Comparison of ENCODE assay signal across 14 cellular contexts in the genomic region with DNA sequence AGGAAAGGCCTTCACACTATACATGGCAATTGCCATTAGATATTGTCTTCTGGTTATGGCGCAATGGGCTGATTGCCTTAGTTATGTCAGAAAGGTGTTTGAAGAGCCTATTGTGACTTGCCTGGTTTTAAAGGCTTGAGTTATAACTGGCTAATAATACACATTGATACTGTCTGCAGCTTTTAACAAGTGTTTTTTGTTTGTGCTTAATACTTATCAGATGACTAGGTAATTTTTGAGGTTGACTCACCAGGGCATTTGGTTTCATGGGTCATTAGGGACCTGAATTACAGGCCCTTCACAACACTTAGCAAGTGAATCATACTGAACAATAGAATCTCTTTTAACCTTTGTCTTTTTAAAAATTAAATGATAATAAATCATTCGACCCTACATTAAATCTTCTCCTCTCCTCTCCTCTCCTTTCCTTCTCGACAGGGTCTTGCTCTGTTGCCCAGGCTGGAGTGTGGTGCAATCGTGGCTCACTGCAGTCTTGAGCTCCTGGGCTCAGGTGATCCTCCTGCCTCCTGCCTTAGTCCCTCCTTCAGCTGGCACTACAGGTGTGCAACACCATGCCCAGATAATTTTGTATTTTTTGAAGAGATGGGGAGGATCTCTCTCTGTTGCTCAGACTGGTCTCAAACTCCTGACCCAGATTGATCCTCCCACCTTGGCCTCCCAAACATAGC.
DNase-seq lines count a peak whose midpoint lies in the region; ATAC-seq and TF ChIP-seq lines count a peak whose summit lies in the region.
"Had no signal": no experiment of that assay in that cellular context is flagged by ENCODE, and none has a peak within 500 bp of the region (broad histone marks: within the 10 kb centered on the region; RNA-seq: fewer than 3 reads in every experiment).

No MANE protein-coding gene starts in this region.

- peak; percentile 56 for DNase-seq in MCF 10A (ENCODE audit: unreplicated experiment)
- DNase-seq in breast epithelium (ENCODE audit: low spot score in 2 of 2), result no peak
- peak; percentile 85 for DNase-seq in SW480 (ENCODE audit: low spot score)
- peak; percentile 88 to 93 for DNase-seq in foreskin fibroblast
- DNase-seq in heart left ventricle, result no peak
- DNase-seq in midbrain (lab: John Stamatoyannopoulos, UW), result no peak
- DNase-seq in activated CD8-positive, alpha-beta T cell treated with anti-CD3 and anti-CD28 coated beads, Interleukin-2, amount 10 ng/mL, durations not matched to agents 7 days and 5 days, result no peak
- DNase-seq: activated CD8-positive, alpha-beta T cell treated with anti-CD3 and anti-CD28 coated beads for 36 hours; C1 segment of cervical spinal cord; natural killer cell; NCI-H1105 treated with DMSO at 0.1 percent for 48 hours; SHP77 treated with DMSO at 0.1 percent for 48 hours; uterus had no signal

- no peak overlapping the region for H3K27ac ChIP-seq in breast epithelium
- no peak overlapping the region for H3K27ac ChIP-seq in heart left ventricle

- ATAC-seq in heart left ventricle, result no peak
- no peak for ATAC-seq in HG02852 (IDR thresholded peaks at IDR 0.05; ENCODE audit: unreplicated experiment)
- no peak for ATAC-seq in activated CD8-positive, alpha-beta T cell treated with anti-CD3 and anti-CD28 coated beads, Interleukin-2, amount 10 ng/mL, durations not matched to agents 7 days and 5 days
- ATAC-seq: activated CD8-positive, alpha-beta T cell treated with anti-CD3 and anti-CD28 coated beads for 36 hours; natural killer cell had no signal

- H3K4me3 Mint-ChIP-seq in MCF 10A (ENCODE audit: unreplicated experiment), result no peak overlapping the region
- H3K4me3 Mint-ChIP-seq in activated CD8-positive, alpha-beta T cell treated with anti-CD3 and anti-CD28 coated beads, Interleukin-2, amount 10 ng/mL, durations not matched to agents 7 days and 5 days, result no peak overlapping the region
- H3K4me3 Mint-ChIP-seq: activated CD8-positive, alpha-beta T cell treated with anti-CD3 and anti-CD28 coated beads for 36 hours; natural killer cell had no signal

- BruUV-seq in MCF 10A (replicated peaks; lab: Mats Ljungman, UMichigan), result no TSS peak

- H3K27me3 ChIP-seq in breast epithelium, result no peaks in the 10 kb centered on the region
- H3K27me3 ChIP-seq in heart left ventricle, result no peaks in the 10 kb centered on the region
- H3K27me3 ChIP-seq: uterus had no signal

- H3K27ac Mint-ChIP-seq in MCF 10A (ENCODE audit: low read depth, unreplicated experiment), result no peak overlapping the region
- H3K27ac Mint-ChIP-seq in activated CD8-positive, alpha-beta T cell treated with anti-CD3 and anti-CD28 coated beads, Interleukin-2, amount 10 ng/mL, durations not matched to agents 7 days and 5 days, result no peak overlapping the region
- H3K27ac Mint-ChIP-seq: activated CD8-positive, alpha-beta T cell treated with anti-CD3 and anti-CD28 coated beads for 36 hours; natural killer cell had no signal

- POLR2A ChIA-PET in MCF 10A (lab: Yijun Ruan, JAX), result no interaction called here
- POLR2A ChIA-PET in activated CD8-positive, alpha-beta T cell treated with anti-CD3 and anti-CD28 coated beads, Interleukin-2, amount 10 ng/mL, durations not matched to agents 7 days and 5 days (lab: Charles Lee), result no interaction called here

- no peaks in the 10 kb centered on the region for H3K4me1 ChIP-seq in breast epithelium
- peaks cover 0 to 8% (median 1%) of the 10 kb centered on the region in 12 donors for H3K4me1 ChIP-seq in heart left ventricle

- TF ChIP-seq POLR2A in breast epithelium (IDR thresholded peaks at IDR 0.05) (no peak), heart left ventricle (IDR thresholded peaks at IDR 0.05) (no peak)

- CTCF ChIA-PET in MCF 10A (lab: Yijun Ruan, JAX), result interaction anchor here (0.6 kb wide), 1 partner anchor 140 kb away, joined by 3 read pairs; no protein-coding TSS in a partner anchor
- CTCF ChIA-PET in activated CD8-positive, alpha-beta T cell treated with anti-CD3 and anti-CD28 coated beads, Interleukin-2, amount 10 ng/mL, durations not matched to agents 7 days and 5 days (lab: Charles Lee), result no interaction called here

- peaks cover 31% of the 10 kb centered on the region for H3K4me1 Mint-ChIP-seq in MCF 10A (ENCODE audit: insufficient read depth, unreplicated experiment)
- H3K4me1 Mint-ChIP-seq in activated CD8-positive, alpha-beta T cell treated with anti-CD3 and anti-CD28 coated beads, Interleukin-2, amount 10 ng/mL, durations not matched to agents 7 days and 5 days (ENCODE audit: low read depth), result no peaks in the 10 kb centered on the region
- H3K4me1 Mint-ChIP-seq: natural killer cell had no signal

- H3K4me3 ChIP-seq in breast epithelium (no peak overlapping the region), foreskin fibroblast (ENCODE audit: low read depth in 1 of 2, low read length in 2 of 2) (no peak overlapping the region), heart left ventricle (no peak overlapping the region)
- H3K4me3 ChIP-seq: uterus had no signal

- H3K36me3 ChIP-seq in breast epithelium (no peaks in the 10 kb centered on the region), heart left ventricle (no peaks in the 10 kb centered on the region)
- H3K36me3 ChIP-seq: uterus had no signal

- 88 to 93% (median 91%) methylated on average over 4 of the region's 4 CpGs for WGBS in heart left ventricle, 4 donors

- TF ChIP-seq CTCF in MCF 10A (IDR thresholded peaks at IDR 0.05; ENCODE audit: unreplicated experiment) (no peak), breast epithelium (IDR thresholded peaks at IDR 0.05) (no peak), foreskin fibroblast (IDR thresholded peaks at IDR 0.05; ENCODE audit: low read depth, low read length) (no peak), heart left ventricle (IDR thresholded peaks at IDR 0.05) (no peak)

- no peaks in the 10 kb centered on the region for H3K9me3 Mint-ChIP-seq in MCF 10A (ENCODE audit: unreplicated experiment)
- no peaks in the 10 kb centered on the region for H3K9me3 Mint-ChIP-seq in activated CD8-positive, alpha-beta T cell treated with anti-CD3 and anti-CD28 coated beads, Interleukin-2, amount 10 ng/mL, durations not matched to agents 7 days and 5 days (ENCODE audit: insufficient read depth)
- H3K9me3 Mint-ChIP-seq: activated CD8-positive, alpha-beta T cell treated with anti-CD3 and anti-CD28 coated beads for 36 hours; natural killer cell had no signal

- no peaks in the 10 kb centered on the region for H3K27me3 Mint-ChIP-seq in MCF 10A (ENCODE audit: insufficient read depth, unreplicated experiment)
- H3K27me3 Mint-ChIP-seq in activated CD8-positive, alpha-beta T cell treated with anti-CD3 and anti-CD28 coated beads, Interleukin-2, amount 10 ng/mL, durations not matched to agents 7 days and 5 days (ENCODE audit: low read depth), result peaks cover 5% of the 10 kb centered on the region

- H3K9me3 ChIP-seq in breast epithelium (no peaks in the 10 kb centered on the region), heart left ventricle (no peaks in the 10 kb centered on the region)
- H3K9me3 ChIP-seq: uterus had no signal

- no peaks in the 10 kb centered on the region for H3K36me3 Mint-ChIP-seq in MCF 10A (ENCODE audit: insufficient read depth, unreplicated experiment)
- H3K36me3 Mint-ChIP-seq in activated CD8-positive, alpha-beta T cell treated with anti-CD3 and anti-CD28 coated beads, Interleukin-2, amount 10 ng/mL, durations not matched to agents 7 days and 5 days (ENCODE audit: low read depth), result no peaks in the 10 kb centered on the region
- H3K36me3 Mint-ChIP-seq: natural killer cell had no signal

- intact Hi-C loops in MCF 10A (cut with micrococcal nuclease) (no loop called here), breast epithelium (cut with DNase I; ENCODE audit: low total_unique reads) (no loop called here), heart left ventricle (cut with DNase I) (no loop called here)

Comparison
In these comparisons a context has a peak if more than half of its experiments do, and no peak if none do; other contexts are left out.
1. DNase-seq: peak in MCF 10A (single experiment), SW480 (single experiment) and foreskin fibroblast (2 of 2); none in breast epithelium (0 of 2), heart left ventricle (0 of 5), midbrain (single experiment) and activated CD8-positive, alpha-beta T cell treated with anti-CD3 and anti-CD28 coated beads, Interleukin-2, amount 10 ng/mL, durations not matched to agents 7 days and 5 days (single experiment).